Comparison of ENCODE assay signal across 24 cellular contexts in the genomic region with DNA sequence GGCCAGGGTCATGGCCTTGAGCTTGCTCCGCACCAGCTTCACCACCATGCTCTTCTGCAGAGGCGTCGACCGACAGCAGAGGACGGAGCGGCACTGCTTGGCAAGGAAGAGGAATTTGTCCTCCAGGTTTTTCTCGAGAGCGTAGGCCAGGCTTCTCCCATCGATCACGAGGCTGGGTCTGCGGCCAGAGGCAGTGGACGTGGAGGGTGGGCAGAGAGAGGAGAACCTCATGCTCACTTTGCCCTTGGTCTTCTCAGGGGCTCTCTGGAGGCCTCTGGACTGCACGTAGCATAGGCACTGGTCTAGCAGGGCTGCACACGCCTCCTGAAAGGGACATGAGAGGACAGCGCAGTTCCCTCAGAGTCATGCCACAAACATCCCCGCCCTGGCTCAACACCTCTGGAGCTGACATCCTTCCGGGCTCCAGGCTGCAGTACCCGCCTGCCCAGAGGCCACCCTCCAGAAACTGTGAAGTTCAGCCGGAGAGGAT.
"Had no signal": no experiment of that assay in that cellular context is flagged by ENCODE, and none has a peak within 500 bp of the region (broad histone marks: within the 10 kb centered on the region; RNA-seq: fewer than 3 reads in every experiment).

No MANE protein-coding gene starts in this region.

- DNase-seq: activated CD4-positive, alpha-beta memory T cell treated with anti-CD3 and anti-CD28 coated beads for 36 hours; activated CD4-positive, alpha-beta T cell treated with anti-CD3 and anti-CD28 coated beads for 48 hours; activated CD4-positive, CD25-positive, alpha-beta regulatory T cell treated with anti-CD3 and anti-CD28 coated beads, Interleukin-2, amount 50 U/mL, for 72 hours; activated CD8-positive, alpha-beta memory T cell treated with anti-CD3 and anti-CD28 coated beads for 24 hours; activated gamma-delta T cell treated with Interleukin-2 at 50 U/mL for 16 hours; activated naive CD4-positive, alpha-beta T cell treated with anti-CD3 and anti-CD28 coated beads, Interleukin-2, amount 10 ng/mL, durations not matched to agents 7 days and 5 days; activated naive CD8-positive, alpha-beta T cell treated with anti-CD3 and anti-CD28 coated beads for 36 hours; activated T-cell treated with anti-CD3 and anti-CD28 coated beads, Interleukin-2, amount 50 U/mL, for 4 hours; brain microvascular endothelial cell; KG1; NCI-H1048; NCI-H146; NCI-H187 treated with DMSO at 0.1 percent for 48 hours; NCI-H2081 treated with DMSO at 0.1 percent for 48 hours; NCI-H226; NCI-H510A; NCI-H526 treated with DMSO at 0.1 percent for 48 hours; SHP77 treated with DMSO at 0.1 percent for 48 hours; T-helper 9 cell had no signal

- H3K4me3 ChIP-seq: cardiac muscle cell had no signal

- H3K9me3 Mint-ChIP-seq: activated CD4-positive, alpha-beta memory T cell treated with anti-CD3 and anti-CD28 coated beads for 36 hours; activated naive CD4-positive, alpha-beta T cell treated with anti-CD3 and anti-CD28 coated beads, Interleukin-2, amount 10 ng/mL, durations not matched to agents 7 days and 5 days; activated naive CD8-positive, alpha-beta T cell treated with anti-CD3 and anti-CD28 coated beads for 36 hours; activated T-cell treated with anti-CD3 and anti-CD28 coated beads, Interleukin-2, amount 50 U/mL, for 4 hours; T-helper 1 cell treated with Interleukin-12 subunit alpha and Interleukin-12 subunit beta and Interleukin-4 antibody, amounts not matched to agents 30 μg/mL and 1 μg/mL, for 36 hours; WTC11 had no signal

- H3K27ac ChIP-seq: brain microvascular endothelial cell, cardiac muscle cell, RWPE1 had no signal

- H3K4me3 Mint-ChIP-seq: activated CD4-positive, alpha-beta memory T cell treated with anti-CD3 and anti-CD28 coated beads for 36 hours; activated naive CD4-positive, alpha-beta T cell treated with anti-CD3 and anti-CD28 coated beads, Interleukin-2, amount 10 ng/mL, durations not matched to agents 7 days and 5 days; activated naive CD8-positive, alpha-beta T cell treated with anti-CD3 and anti-CD28 coated beads for 36 hours; activated T-cell treated with anti-CD3 and anti-CD28 coated beads, Interleukin-2, amount 50 U/mL, for 4 hours; IgD-negative memory B cell; T-helper 1 cell treated with Interleukin-12 subunit alpha and Interleukin-12 subunit beta and Interleukin-4 antibody, amounts not matched to agents 30 μg/mL and 1 μg/mL, for 36 hours; WTC11 had no signal

- H3K36me3 Mint-ChIP-seq: IgD-negative memory B cell, WTC11 had no signal

- H3K27ac Mint-ChIP-seq: activated CD4-positive, alpha-beta memory T cell treated with anti-CD3 and anti-CD28 coated beads for 36 hours; activated naive CD4-positive, alpha-beta T cell treated with anti-CD3 and anti-CD28 coated beads, Interleukin-2, amount 10 ng/mL, durations not matched to agents 7 days and 5 days; activated naive CD8-positive, alpha-beta T cell treated with anti-CD3 and anti-CD28 coated beads for 36 hours; IgD-negative memory B cell; T-helper 1 cell treated with Interleukin-12 subunit alpha and Interleukin-12 subunit beta and Interleukin-4 antibody, amounts not matched to agents 30 μg/mL and 1 μg/mL, for 36 hours; WTC11 had no signal

- H3K36me3 ChIP-seq: brain microvascular endothelial cell, cardiac muscle cell had no signal

- H3K27me3 ChIP-seq: brain microvascular endothelial cell had no signal

- H3K4me1 Mint-ChIP-seq: activated naive CD4-positive, alpha-beta T cell treated with anti-CD3 and anti-CD28 coated beads, Interleukin-2, amount 10 ng/mL, durations not matched to agents 7 days and 5 days; activated naive CD8-positive, alpha-beta T cell treated with anti-CD3 and anti-CD28 coated beads for 36 hours; IgD-negative memory B cell had no signal

- H3K27me3 Mint-ChIP-seq: activated CD4-positive, alpha-beta memory T cell treated with anti-CD3 and anti-CD28 coated beads for 36 hours; activated naive CD4-positive, alpha-beta T cell treated with anti-CD3 and anti-CD28 coated beads, Interleukin-2, amount 10 ng/mL, durations not matched to agents 7 days and 5 days; activated naive CD8-positive, alpha-beta T cell treated with anti-CD3 and anti-CD28 coated beads for 36 hours; IgD-negative memory B cell had no signal
